8 cellular contexts compared by ENCODE assay signal in genomic region chr1:37479255-37480124, GRCh38.
DNase-seq lines count a peak whose midpoint lies in the region; ATAC-seq lines count a peak whose summit lies in the region.

No MANE protein-coding gene starts in this region.

- H3K36me3 ChIP-seq in iPS-15b (ENCODE audit: control insufficient read depth, insufficient read depth, low read length): peaks cover 52% of the 10 kb centered on the region

- H3K9ac ChIP-seq in iPS-15b (ENCODE audit: low read depth, low read length): peak overlapping the region; percentile 60

- H3K4me3 ChIP-seq in iPS-15b (ENCODE audit: low read depth, low read length): no peak overlapping the region

- no peaks in the 10 kb centered on the region for H3K27me3 ChIP-seq in iPS-15b (ENCODE audit: control insufficient read depth, insufficient read depth, low read length)

- H3K9me3 ChIP-seq in iPS-15b (ENCODE audit: control insufficient read depth, insufficient read depth, low read length): no peaks in the 10 kb centered on the region

- peaks cover 26% of the 10 kb centered on the region for H3K4me1 ChIP-seq in iPS-15b (ENCODE audit: control insufficient read depth, insufficient read depth, low read length)

- DNase-seq in HPDE6-E6E7 (ENCODE audit: extremely low spot score) (peak; percentile 91), SW 1271 (lab: John Stamatoyannopoulos, UW) (peak; percentile 66 to 70), pons (ENCODE audit: low spot score) (no peak)
- DNase-seq in activated naive CD8-positive, alpha-beta T cell treated with anti-CD3 and anti-CD28 coated beads, Interleukin-2, amount 50 U/mL, for 16 hours (ENCODE audit: low read depth, low spot score): peak; percentile 85
- DNase-seq in stimulated activated CD4-positive, alpha-beta T cell treated with anti-CD3 and anti-CD28 coated beads, Interleukin-15, amount 100 ng/mL, for 1 hour (ENCODE audit: low read depth in 1 of 2, low spot score in 1 of 2): peak; percentile 84 to 86

- ATAC-seq in GM18511 (IDR thresholded peaks at IDR 0.05; ENCODE audit: unreplicated experiment) (peak; percentile 44), HG02588 (IDR thresholded peaks at IDR 0.05; ENCODE audit: unreplicated experiment) (no peak)
